17 cellular contexts compared by ENCODE assay signal in genomic region chr15:33150993-33151392, GRCh38. TPM values are rescaled to one million over a fixed set of nuclear protein-coding genes. Genes with fewer than 3 reads are reported as not detected.
DNase-seq lines count a peak whose midpoint lies in the region; ATAC-seq and TF ChIP-seq lines count a peak whose summit lies in the region.
"Had no signal": no experiment of that assay in that cellular context is flagged by ENCODE, and none has a peak within 500 bp of the region (broad histone marks: within the 10 kb centered on the region; RNA-seq: fewer than 3 reads in every experiment).

No MANE protein-coding gene starts in this region.

- H3K4me3 ChIP-seq in hepatocyte (no peak overlapping the region), suprapubic skin (peak overlapping the region; percentile 29)

- H3K36me3 ChIP-seq in hepatocyte (replicated peaks; ENCODE audit: insufficient read depth, low read depth) (no peaks in the 10 kb centered on the region), suprapubic skin (no peaks in the 10 kb centered on the region)
- H3K36me3 ChIP-seq: heart right ventricle, stomach had no signal

- H3K9me2 ChIP-seq in hepatocyte (replicated peaks; ENCODE audit: insufficient read depth), result no peaks in the 10 kb centered on the region

- H3K9me3 ChIP-seq in hepatocyte (ENCODE audit: low read depth) (no peaks in the 10 kb centered on the region), suprapubic skin (no peaks in the 10 kb centered on the region)
- H3K9me3 ChIP-seq: heart right ventricle, stomach had no signal

- ATAC-seq in Right ventricle myocardium superior (ENCODE audit: poor library complexity) (peak; percentile 35), HG02981 (IDR thresholded peaks at IDR 0.05; ENCODE audit: unreplicated experiment) (no peak)
- ATAC-seq in activated CD4-positive, CD25-positive, alpha-beta regulatory T cell treated with anti-CD3 and anti-CD28 coated beads, Interleukin-2, amount 50 U/mL, for 24 hours, result no peak
- ATAC-seq: activated CD4-positive, alpha-beta T cell treated with anti-CD3 and anti-CD28 coated beads for 36 hours had no signal

- H2AFZ ChIP-seq in hepatocyte, result no peak overlapping the region

- H3K4me2 ChIP-seq in hepatocyte, result no peak overlapping the region

- H4K20me1 ChIP-seq in hepatocyte (ENCODE audit: insufficient read depth, poor library complexity, severe bottlenecking), result no peaks in the 10 kb centered on the region

- intact Hi-C loops in Right ventricle myocardium superior (cut with DNase I) (no loop called here), cardiac septum (cut with DNase I) (no loop called here)

- TF ChIP-seq EP300 in suprapubic skin (IDR thresholded peaks at IDR 0.05), result no peak

- 47% methylated on average over 1 of the region's 1 CpG for WGBS in hepatocyte (ENCODE audit: low lambda C conversion rate, missing lambda C conversion rate)
- WGBS in suprapubic skin, result 29% methylated on average over 1 of the region's 1 CpG

- H3K27me3 ChIP-seq in hepatocyte (no peaks in the 10 kb centered on the region), suprapubic skin (no peaks in the 10 kb centered on the region)
- H3K27me3 ChIP-seq: heart right ventricle had no signal

- no peak for TF ChIP-seq CTCF in hepatocyte (IDR thresholded peaks at IDR 0.05; ENCODE audit: poor library complexity)
- TF ChIP-seq CTCF in suprapubic skin (IDR thresholded peaks at IDR 0.05), result no peak

- H3K27ac ChIP-seq in hepatocyte, result peak overlapping the region; percentile 16
- H3K27ac ChIP-seq in suprapubic skin, result no peak overlapping the region
- H3K27ac ChIP-seq: stomach had no signal

- DNase-seq in Right ventricle myocardium superior, result no peak
- DNase-seq in cardiac septum (ENCODE audit: low spot score), result no peak
- DNase-seq in SKM-1 (lab: John Stamatoyannopoulos, UW; ENCODE audit: unreplicated experiment), result peak; percentile 84
- DNase-seq in hepatocyte (ENCODE audit: low spot score), result no peak
- no peak for DNase-seq in suprapubic skin (ENCODE audit: low spot score in 2 of 2)
- no peak for DNase-seq in NCI-H1105 treated with DMSO at 0.1 percent for 48 hours (lab: John Stamatoyannopoulos, UW)
- DNase-seq: activated CD4-positive, alpha-beta T cell treated with anti-CD3 and anti-CD28 coated beads for 36 hours; activated T-cell treated with anti-CD3 and anti-CD28 coated beads, Interleukin-2, amount 50 U/mL, for 24 hours; GF-D8; H9; heart right ventricle; Kasumi-1; NCI-H2029 treated with DMSO at 0.1 percent for 48 hours; NCI-H774; stomach had no signal

- no peaks in the 10 kb centered on the region for H3K79me2 ChIP-seq in hepatocyte

- no peaks in the 10 kb centered on the region for H3K4me1 ChIP-seq in hepatocyte (ENCODE audit: insufficient read depth)
- peaks cover 11% of the 10 kb centered on the region for H3K4me1 ChIP-seq in suprapubic skin
- H3K4me1 ChIP-seq: stomach had no signal

- TF ChIP-seq POLR2A in suprapubic skin (IDR thresholded peaks at IDR 0.05), result no peak

RNA-seq across cellular contexts. Expression of gene FMN1, which starts 43.5 kb away (rescaled TPM):
- total RNA-seq in Right ventricle myocardium superior (2.9 TPM), cardiac septum (2.2 TPM), hepatocyte (0.48 and 0.70 TPM in 2 replicates), suprapubic skin (10 to 100 TPM; 19.8 to 47.3 (median 33.1) TPM)
- 0.07 and 0.19 TPM in 2 replicates for polyA plus RNA-seq in hepatocyte
